ENCODE assay signal across 1 cellular context in genomic region chr6:158836625-158837311, GRCh38.
TF ChIP-seq lines count a peak whose summit lies in the region.

No MANE protein-coding gene starts in this region.

TF ChIP-seq in H1, 55 proteins besides CTCF, POLR2A, EP300 and RAD21:
- TF ChIP-seq, protein P1, sequence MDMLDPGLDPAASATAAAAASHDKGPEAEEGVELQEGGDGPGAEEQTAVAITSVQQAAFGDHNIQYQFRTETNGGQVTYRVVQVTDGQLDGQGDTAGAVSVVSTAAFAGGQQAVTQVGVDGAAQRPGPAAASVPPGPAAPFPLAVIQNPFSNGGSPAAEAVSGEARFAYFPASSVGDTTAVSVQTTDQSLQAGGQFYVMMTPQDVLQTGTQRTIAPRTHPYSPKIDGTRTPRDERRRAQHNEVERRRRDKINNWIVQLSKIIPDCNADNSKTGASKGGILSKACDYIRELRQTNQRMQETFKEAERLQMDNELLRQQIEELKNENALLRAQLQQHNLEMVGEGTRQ (IDR thresholded peaks at IDR 0.05; ENCODE audit: low read length) = no peak
- TF ChIP-seq HDAC6 (IDR thresholded peaks at IDR 0.05; ENCODE audit: low read depth, low read length) (no peak), JUND (IDR thresholded peaks at IDR 0.05; ENCODE audit: low read length) (no peak), CEBPB (IDR thresholded peaks at IDR 0.05; ENCODE audit: low read depth, low read length) (no peak), SP2 (IDR thresholded peaks at IDR 0.05; ENCODE audit: low read length) (no peak), SIX5 (IDR thresholded peaks at IDR 0.05; ENCODE audit: low read depth, low read length) (no peak), KDM5A (IDR thresholded peaks at IDR 0.05; ENCODE audit: low read length) (no peak)
- TF ChIP-seq, protein P2, sequence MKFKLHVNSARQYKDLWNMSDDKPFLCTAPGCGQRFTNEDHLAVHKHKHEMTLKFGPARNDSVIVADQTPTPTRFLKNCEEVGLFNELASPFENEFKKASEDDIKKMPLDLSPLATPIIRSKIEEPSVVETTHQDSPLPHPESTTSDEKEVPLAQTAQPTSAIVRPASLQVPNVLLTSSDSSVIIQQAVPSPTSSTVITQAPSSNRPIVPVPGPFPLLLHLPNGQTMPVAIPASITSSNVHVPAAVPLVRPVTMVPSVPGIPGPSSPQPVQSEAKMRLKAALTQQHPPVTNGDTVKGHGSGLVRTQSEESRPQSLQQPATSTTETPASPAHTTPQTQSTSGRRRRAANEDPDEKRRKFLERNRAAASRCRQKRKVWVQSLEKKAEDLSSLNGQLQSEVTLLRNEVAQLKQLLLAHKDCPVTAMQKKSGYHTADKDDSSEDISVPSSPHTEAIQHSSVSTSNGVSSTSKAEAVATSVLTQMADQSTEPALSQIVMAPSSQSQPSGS (IDR thresholded peaks at IDR 0.05; ENCODE audit: low read length) = no peak
